In genomic region chr1:3539707-3540425, GRCh38 we compare ENCODE assay signal across 12 cellular contexts.
A peak's percentile ranks its signal among the peaks of the same experiment; 100 is the strongest.
DNase-seq lines count a peak whose midpoint lies in the region; ATAC-seq, FAIRE-seq and TF ChIP-seq lines count a peak whose summit lies in the region.
"Had no signal": no experiment of that assay in that cellular context is flagged by ENCODE, and none has a peak within 500 bp of the region (broad histone marks: within the 10 kb centered on the region; RNA-seq: fewer than 3 reads in every experiment).

No MANE protein-coding gene starts in this region.

- TF ChIP-seq POLR2A in HepG2 (IDR thresholded peaks at IDR 0.05; ENCODE audit: insufficient read depth in 1 of 2, low read depth in 2 of 2, low read length in 2 of 2): no peak

- in situ Hi-C loops in HepG2 (cut with HindIII; ENCODE audit: extremely low pct_ligation_motif_present, low pct_unique_long_range_greater_than_20kb): no loop called here

- H3K9ac ChIP-seq in MM.1S (ENCODE audit: low read length) (no peak overlapping the region), HepG2 (ENCODE audit: insufficient read depth, low read depth, low read length) (no peak overlapping the region)

- no peak for TF ChIP-seq RAD21 in HepG2 (CRISPR knock-in tag; IDR thresholded peaks at IDR 0.05)

- H3F3A ChIP-seq in MM.1S (ENCODE audit: insufficient read depth, low read length): no peaks in the 10 kb centered on the region

- H2AFZ ChIP-seq in MM.1S (ENCODE audit: low read length): no peak overlapping the region
- H2AFZ ChIP-seq in HepG2 (ENCODE audit: low read length): no peak overlapping the region

- no TSS peak for BruUV-seq in HepG2 (replicated peaks; lab: Mats Ljungman, UMichigan)

- CTCF ChIA-PET in HepG2 (lab: Yijun Ruan, JAX; ENCODE audit: low intra/inter-chr PET ratio, low total read pairs): no interaction called here

- H3K36me3 ChIP-seq in MM.1S (replicated peaks; ENCODE audit: insufficient read depth, low read length) (no peaks in the 10 kb centered on the region), HepG2 (replicated peaks in 1 of 2; ENCODE audit: control insufficient read depth in 1 of 2, insufficient read depth in 2 of 2, low read length in 2 of 2) (no peaks in the 10 kb centered on the region)

- no peaks in the 10 kb centered on the region for H3K9me2 ChIP-seq in MM.1S (replicated peaks; ENCODE audit: insufficient read depth, low read length)

- intact Hi-C loops in HepG2 (cut with micrococcal nuclease; ENCODE audit: unreplicated experiment): no loop called here

- POLR2A ChIA-PET in HepG2 (lab: Yijun Ruan, JAX): no interaction called here

- no peak for FAIRE-seq in HepG2 (lab: Jason Lieb, UNC)

- H3K9me3 ChIP-seq in MM.1S (replicated peaks; ENCODE audit: insufficient read depth, low read length) (no peaks in the 10 kb centered on the region), HepG2 (ENCODE audit: low read length) (no peaks in the 10 kb centered on the region)

- ATAC-seq in HepG2 (no peak), GM19452 (IDR thresholded peaks at IDR 0.05; ENCODE audit: unreplicated experiment) (no peak)
- ATAC-seq: CD8-positive, alpha-beta T cell had no signal

- TF ChIP-seq EP300 in HepG2 (IDR thresholded peaks at IDR 0.05; ENCODE audit: low read depth in 2 of 2, low read length in 2 of 2): no peak
- no peak for TF ChIP-seq EP300 in HepG2 (CRISPR knock-in tag; IDR thresholded peaks at IDR 0.05; ENCODE audit: borderline replicate concordance)

- H3K4me2 ChIP-seq in MM.1S (ENCODE audit: low read depth, low read length): no peak overlapping the region; the same call in 1 of the 2 replicates
- H3K4me2 ChIP-seq in HepG2 (ENCODE audit: low read depth, low read length): no peak overlapping the region

- no peak for TF ChIP-seq CTCF in MM.1S (IDR thresholded peaks at IDR 0.05; ENCODE audit: low read length)
- no peak for TF ChIP-seq CTCF in HepG2 (CRISPR knock-in tag; IDR thresholded peaks at IDR 0.05)

- DNase-seq in MM.1S (peak; percentile 27), cerebellar cortex (ENCODE audit: low spot score) (peak; percentile 38), HepG2 (ENCODE audit: low spot score) (no peak), superior temporal gyrus (ENCODE audit: extremely low spot score) (peak; percentile 16), GM19238 (ENCODE audit: insufficient read length, low spot score) (no peak), NCI-H187 treated with DMSO at 0.1 percent for 48 hours (lab: John Stamatoyannopoulos, UW) (no peak), HPDE6-E6E7 (ENCODE audit: extremely low spot score) (no peak)
- DNase-seq: activated T-cell treated with anti-CD3 and anti-CD28 coated beads for 4 hours; CD8-positive, alpha-beta T cell; NCI-H1436; T-helper 9 cell had no signal

- peaks cover 98% of the 10 kb centered on the region for H3K27me3 ChIP-seq in MM.1S (replicated peaks; ENCODE audit: insufficient read depth, low read length)
- peaks cover 23 to 62% of the 10 kb centered on the region in 2 experiments; a peak in 4 of 5 replicates for H3K27me3 ChIP-seq in HepG2 (ENCODE audit: control insufficient read depth in 1 of 2, insufficient read depth in 2 of 2, low read length in 2 of 2)

- WGBS in HepG2 (ENCODE audit: low lambda C conversion rate): 43% methylated on average over 19 of the region's 24 CpGs

- H3K79me2 ChIP-seq in MM.1S (ENCODE audit: low read length) (no peaks in the 10 kb centered on the region), HepG2 (ENCODE audit: insufficient read depth, low read length) (no peaks in the 10 kb centered on the region)

- H4K20me1 ChIP-seq in MM.1S (ENCODE audit: insufficient read depth, low read length) (no peaks in the 10 kb centered on the region), HepG2 (ENCODE audit: insufficient read depth, low read length) (peaks cover 9% of the 10 kb centered on the region; the same call in 1 of the 2 replicates)

- H3K4me3 ChIP-seq in MM.1S (ENCODE audit: low read length): no peak overlapping the region
- H3K4me3 ChIP-seq in HepG2 (replicated peaks in 1 of 3; ENCODE audit: insufficient read depth in 1 of 3, low read depth in 2 of 3, low read length in 3 of 3): no peak overlapping the region

- H3K27ac ChIP-seq in MM.1S (ENCODE audit: low read length) (no peak overlapping the region), HepG2 (ENCODE audit: extremely low read length, insufficient read depth, low read length) (no peak overlapping the region)

- no peaks in the 10 kb centered on the region for H3K4me1 ChIP-seq in MM.1S (ENCODE audit: low read length)
- no peaks in the 10 kb centered on the region for H3K4me1 ChIP-seq in HepG2 (ENCODE audit: insufficient read depth, low read length)

TF ChIP-seq in HepG2, 621 proteins besides CTCF, POLR2A, EP300 and RAD21:
- TF ChIP-seq AGO2 (optimal IDR thresholded peaks at IDR 0.05; ENCODE audit: low read depth, low read length) (peak; percentile 77), TAF1 (CRISPR knock-in tag; IDR thresholded peaks at IDR 0.05) (no peak), RBM22 (optimal IDR thresholded peaks at IDR 0.05; ENCODE audit: low read length) (peak; percentile 32), IKZF4 (CRISPR knock-in tag; IDR thresholded peaks at IDR 0.05; ENCODE audit: borderline replicate concordance, low read depth, not compliant biosample characterization) (no peak), KDM6A (CRISPR knock-in tag; IDR thresholded peaks at IDR 0.05; ENCODE audit: low read depth) (no peak), ZFP62 (CRISPR knock-in tag; IDR thresholded peaks at IDR 0.05) (no peak), AGO1 (IDR thresholded peaks at IDR 0.05; ENCODE audit: low read depth, low read length, poor library complexity, severe bottlenecking) (peak; percentile 95), POLR2G (IDR thresholded peaks at IDR 0.05; ENCODE audit: low read depth, low read length) (0 out of 2 replicates have a peak, but pooled peaks have one; percentile 7), PHF8 (CRISPR knock-in tag; IDR thresholded peaks at IDR 0.05) (no peak)

Comparison
In these comparisons a context has a peak if more than half of its experiments do, and no peak if none do; other contexts are left out.
1. DNase-seq: peak in MM.1S (single experiment), cerebellar cortex (single experiment) and superior temporal gyrus (single experiment); none in HepG2 (single experiment), GM19238 (single experiment), NCI-H187 treated with DMSO at 0.1 percent for 48 hours (single experiment) and HPDE6-E6E7 (single experiment).